In genomic region chr14:30558362-30558674, GRCh38 we compare ENCODE assay signal across 8 cellular contexts. TPM values are rescaled to one million over a fixed set of nuclear protein-coding genes. Genes with fewer than 3 reads are reported as not detected.
DNase-seq lines count a peak whose midpoint lies in the region; ATAC-seq and TF ChIP-seq lines count a peak whose summit lies in the region.

No MANE protein-coding gene starts in this region.

- DNase-seq in GM06990 (ENCODE audit: extremely low read depth, insufficient read length) (no peak), SJSA1 (ENCODE audit: low read depth in 1 of 2, low spot score in 2 of 2) (no peak), fibroblast of lung (ENCODE audit: low read depth in 2 of 2) (no peak), psoas muscle (no peak), COR-L47 (lab: John Stamatoyannopoulos, UW) (no peak), Kasumi-1 (lab: John Stamatoyannopoulos, UW) (no peak), HAP-1 (ENCODE audit: low spot score in 2 of 2) (no peak)

- no peaks in the 10 kb centered on the region for H4K20me1 ChIP-seq in fibroblast of lung (ENCODE audit: control insufficient read depth, extremely low read depth, insufficient read depth, low read length)

- peaks cover 42% of the 10 kb centered on the region for H3K79me2 ChIP-seq in fibroblast of lung (ENCODE audit: control insufficient read depth, insufficient read depth, low read length)

- H3K4me3 ChIP-seq in GM06990 (replicated peaks; ENCODE audit: low read depth, low read length) (peak overlapping the region; percentile 94), SJSA1 (peak overlapping the region; percentile 86), fibroblast of lung (replicated peaks in 1 of 4; ENCODE audit: control extremely low read depth in 1 of 4, insufficient read depth in 1 of 4, low read depth in 3 of 4, low read length in 4 of 4) (peak overlapping the region; percentile 88 to 97 (median 93)), psoas muscle (peak overlapping the region; percentile 90), HAP-1 (no peak overlapping the region; the same call in 1 of the 2 replicates)

- H3K9me3 ChIP-seq in SJSA1 (replicated peaks) (no peaks in the 10 kb centered on the region), fibroblast of lung (ENCODE audit: control insufficient read depth, insufficient read depth, low read depth, low read length) (no peaks in the 10 kb centered on the region), psoas muscle (no peaks in the 10 kb centered on the region), HAP-1 (no peaks in the 10 kb centered on the region)

- H3K36me3 ChIP-seq in GM06990 (ENCODE audit: control insufficient read depth, insufficient read depth, low read length) (no peaks in the 10 kb centered on the region), SJSA1 (peaks cover 9% of the 10 kb centered on the region), fibroblast of lung (ENCODE audit: control insufficient read depth, insufficient read depth, low read length) (no peaks in the 10 kb centered on the region), psoas muscle (ENCODE audit: insufficient read depth in 1 of 2, low read depth in 1 of 2) (no peaks in the 10 kb centered on the region), HAP-1 (replicated peaks) (no peaks in the 10 kb centered on the region; the same call in 1 of the 2 replicates)

- 31 to 39% (median 35%) methylated on average over 6 of the region's 6 CpGs for WGBS in psoas muscle, 3 donors

- peak overlapping the region; percentile 97 for H3K27ac ChIP-seq in SJSA1
- peak overlapping the region; percentile 93 for H3K27ac ChIP-seq in fibroblast of lung (ENCODE audit: insufficient read depth, low read length)
- H3K27ac ChIP-seq in psoas muscle: peak overlapping the region; percentile 73

- in situ Hi-C loops in HAP-1 (cut with MboI; ENCODE audit: low sequenced_read_pairs): no loop called here

- peak overlapping the region; percentile 86 for H3K9ac ChIP-seq in fibroblast of lung (ENCODE audit: insufficient read depth, low read length)

- H2AFZ ChIP-seq in fibroblast of lung (ENCODE audit: low read length): peak overlapping the region; percentile 83

- H3K4me1 ChIP-seq in SJSA1 (replicated peaks): peaks cover 24% of the 10 kb centered on the region
- peaks cover 5% of the 10 kb centered on the region for H3K4me1 ChIP-seq in fibroblast of lung (ENCODE audit: control insufficient read depth, extremely low read depth, insufficient read depth, low read length)
- H3K4me1 ChIP-seq in psoas muscle: peaks cover 8% of the 10 kb centered on the region
- peaks cover 12% of the 10 kb centered on the region for H3K4me1 ChIP-seq in HAP-1

- peak overlapping the region; percentile 92 for H3K4me2 ChIP-seq in fibroblast of lung (ENCODE audit: extremely low read depth, insufficient read depth, low read length)

- no peak for TF ChIP-seq CTCF in GM06990 (IDR thresholded peaks at IDR 0.05; ENCODE audit: insufficient read depth, low read length, poor library complexity, severe bottlenecking)
- no peak for TF ChIP-seq CTCF in fibroblast of lung (conservative IDR thresholded peaks at IDR 0.05 in 1 of 2, IDR thresholded peaks at IDR 0.05 in 1 of 2; ENCODE audit: low read depth in 1 of 2, low read length in 2 of 2)
- TF ChIP-seq CTCF in psoas muscle (IDR thresholded peaks at IDR 0.05): no peak

- H3K27me3 ChIP-seq in GM06990 (replicated peaks; ENCODE audit: control insufficient read depth, insufficient read depth, low read length) (no peaks in the 10 kb centered on the region), SJSA1 (replicated peaks) (no peaks in the 10 kb centered on the region), fibroblast of lung (ENCODE audit: control insufficient read depth, insufficient read depth, low read length) (no peaks in the 10 kb centered on the region), psoas muscle (ENCODE audit: insufficient read depth in 3 of 3, low read length in 2 of 3) (no peaks in the 10 kb centered on the region), HAP-1 (ENCODE audit: low read depth) (peaks cover 10% of the 10 kb centered on the region)

- intact Hi-C loops in psoas muscle (cut with DNase I): loop anchor here in 1 of 2 donors (5.0 kb wide), 1 partner anchor 39 kb away; no protein-coding TSS in a partner anchor

- no peak for ATAC-seq in psoas muscle
- ATAC-seq in GM21717 (IDR thresholded peaks at IDR 0.05; ENCODE audit: unreplicated experiment): no peak

RNA-seq across cellular contexts. Expression of gene G2E3, which starts 0.6 kb away (rescaled TPM):
- 33.3 and 33.4 TPM in 2 replicates for total RNA-seq in SJSA1 (2014; rRNA removed; shearing (Covaris generic))
- total RNA-seq in fibroblast of lung (14.1 and 14.7 TPM in 2 replicates), psoas muscle (1 to 10 TPM; 4.3 to 8.0 (median 6.5) TPM)
- polyA plus RNA-seq in fibroblast of lung (13.0 and 15.3 TPM in 2 replicates), psoas muscle (1 to 10 TPM; 1.9 to 5.0 (median 2.6) TPM)
- polyA plus RNA-seq in fibroblast of lung (2012): 7.4 and 8.4 TPM in 2 replicates
- 0.74 and 1.1 TPM in 2 replicates for polyA minus RNA-seq in fibroblast of lung (ENCODE audit: low replicate concordance)
